In the genomic region with DNA sequence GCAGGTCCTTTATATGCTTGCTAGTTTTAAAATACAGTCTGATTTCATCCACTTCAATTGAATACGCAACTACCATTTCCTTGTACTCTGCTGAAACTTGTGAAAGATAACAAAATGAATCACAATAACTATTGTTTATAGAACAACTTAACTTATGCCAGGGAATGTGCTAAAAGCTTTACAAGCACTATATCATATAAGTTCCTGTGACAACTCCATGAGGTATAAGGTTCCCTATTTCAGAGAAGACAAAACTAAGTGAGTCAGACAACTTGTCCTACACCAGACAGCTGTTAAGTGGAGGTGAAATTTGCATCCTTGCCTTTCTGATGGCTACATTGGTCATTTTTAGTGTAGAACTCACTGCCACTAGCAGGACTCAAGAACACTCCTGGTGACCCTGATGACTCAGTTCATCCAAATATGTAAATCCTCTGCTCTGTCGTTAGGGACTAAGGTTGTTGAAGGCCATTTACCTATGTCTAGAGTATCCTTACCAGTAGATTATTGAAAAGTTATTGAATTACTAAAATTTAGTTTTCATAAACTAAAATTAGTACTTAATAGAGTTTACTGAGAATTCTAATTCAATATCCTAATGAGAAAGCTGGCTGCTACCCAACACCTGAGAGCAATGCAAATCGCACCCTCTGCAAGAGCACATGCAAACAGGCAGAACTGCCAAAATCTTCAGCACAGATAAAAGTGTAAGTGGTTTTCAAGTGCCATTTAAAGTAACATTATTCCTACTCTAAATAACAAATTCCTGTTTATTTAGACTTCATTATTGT, we compare ENCODE assay signal across 26 cellular contexts.
DNase-seq lines count a peak whose midpoint lies in the region; ATAC-seq, FAIRE-seq and TF ChIP-seq lines count a peak whose summit lies in the region.
"Had no signal": no experiment of that assay in that cellular context is flagged by ENCODE, and none has a peak within 500 bp of the region (broad histone marks: within the 10 kb centered on the region; RNA-seq: fewer than 3 reads in every experiment).

No MANE protein-coding gene starts in this region.

- H3K4me1 ChIP-seq in heart right ventricle: peaks cover 0 to 4% (median 0%) of the 10 kb centered on the region in 9 donors

- DNase-seq in DMS79 (lab: John Stamatoyannopoulos, UW) (peak; percentile 92), HPDE6-E6E7 (ENCODE audit: extremely low spot score) (peak; percentile 1), NCI-H2196 (lab: John Stamatoyannopoulos, UW; ENCODE audit: unreplicated experiment) (peak; percentile 15), frontal cortex (ENCODE audit: low spot score in 2 of 2) (no peak), heart right ventricle (no peak), ureter (ENCODE audit: low spot score) (no peak), osteocyte (ENCODE audit: extremely low spot score, unreplicated experiment) (no peak)
- DNase-seq: activated CD4-positive, alpha-beta T cell treated with anti-CD3 and anti-CD28 coated beads, Interleukin-2, amount 50 U/mL, for 48 hours; activated naive CD4-positive, alpha-beta T cell treated with anti-CD3 and anti-CD28 coated beads, Interleukin-2, amount 10 ng/mL, durations not matched to agents 7 days and 5 days; activated T-cell treated with anti-CD3 and anti-CD28 coated beads, Interleukin-2, amount 50 U/mL, for 1 hour; CD4-positive, CD25-positive, alpha-beta regulatory T cell; EL; HFFc6; mammary epithelial cell; natural killer cell; NCI-H446; posterior cingulate gyrus; SHP77 treated with DMSO at 0.1 percent for 48 hours; stimulated activated CD4-positive, alpha-beta T cell treated with anti-CD3 and anti-CD28 coated beads, Interleukin-2, amount 100 ng/mL, for 48 hours; T-helper 1 cell had no signal

- TF ChIP-seq CTCF in heart right ventricle (IDR thresholded peaks at IDR 0.05): no peak
- TF ChIP-seq CTCF in osteocyte (IDR thresholded peaks at IDR 0.05): no peak

- H3K4me3 ChIP-seq in heart right ventricle: no peak overlapping the region
- H3K4me3 ChIP-seq: hepatocyte had no signal

- no peaks in the 10 kb centered on the region for H3K4me1 Mint-ChIP-seq in osteocyte (ENCODE audit: unreplicated experiment)
- H3K4me1 Mint-ChIP-seq: activated naive CD4-positive, alpha-beta T cell treated with anti-CD3 and anti-CD28 coated beads, Interleukin-2, amount 10 ng/mL, durations not matched to agents 7 days and 5 days; CD4-positive, CD25-positive, alpha-beta regulatory T cell; natural killer cell had no signal

- no peaks in the 10 kb centered on the region for H3K27me3 ChIP-seq in heart right ventricle
- H3K27me3 ChIP-seq: hepatocyte had no signal

- no peak overlapping the region for H3K4me3 Mint-ChIP-seq in osteocyte (ENCODE audit: unreplicated experiment)
- H3K4me3 Mint-ChIP-seq: activated naive CD4-positive, alpha-beta T cell treated with anti-CD3 and anti-CD28 coated beads, Interleukin-2, amount 10 ng/mL, durations not matched to agents 7 days and 5 days; CD4-positive, CD25-positive, alpha-beta regulatory T cell; HFFc6; natural killer cell had no signal

- no peaks in the 10 kb centered on the region for H3K9me3 Mint-ChIP-seq in osteocyte (ENCODE audit: unreplicated experiment)
- H3K9me3 Mint-ChIP-seq: activated naive CD4-positive, alpha-beta T cell treated with anti-CD3 and anti-CD28 coated beads, Interleukin-2, amount 10 ng/mL, durations not matched to agents 7 days and 5 days had no signal

- H3K27me3 Mint-ChIP-seq in osteocyte (ENCODE audit: unreplicated experiment): no peaks in the 10 kb centered on the region
- H3K27me3 Mint-ChIP-seq: activated naive CD4-positive, alpha-beta T cell treated with anti-CD3 and anti-CD28 coated beads, Interleukin-2, amount 10 ng/mL, durations not matched to agents 7 days and 5 days; CD4-positive, CD25-positive, alpha-beta regulatory T cell had no signal

- FAIRE-seq in frontal cortex (lab: Jason Lieb, UNC): no peak
- FAIRE-seq: astrocyte, HepG2, keratinocyte, urothelium cell line had no signal

- no peaks in the 10 kb centered on the region for H3K36me3 Mint-ChIP-seq in osteocyte (ENCODE audit: unreplicated experiment)
- H3K36me3 Mint-ChIP-seq: activated naive CD4-positive, alpha-beta T cell treated with anti-CD3 and anti-CD28 coated beads, Interleukin-2, amount 10 ng/mL, durations not matched to agents 7 days and 5 days; CD4-positive, CD25-positive, alpha-beta regulatory T cell; natural killer cell had no signal

- 53 to 56% methylated on average over 3 of the region's 3 CpGs for WGBS in heart right ventricle, 2 donors

- H3K36me3 ChIP-seq in heart right ventricle: no peaks in the 10 kb centered on the region

- intact Hi-C loops in heart right ventricle (cut with DNase I): loop anchor here in 1 of 10 donors (10.0 kb wide), 1 partner anchor 771 kb away; no protein-coding TSS in a partner anchor

- no peaks in the 10 kb centered on the region for H3K9me3 ChIP-seq in heart right ventricle

- H3K27ac ChIP-seq in heart right ventricle: no peak overlapping the region
- H3K27ac ChIP-seq: hepatocyte had no signal

- ATAC-seq in esophagus mucosa (peak; percentile 73), heart right ventricle (no peak)
- ATAC-seq: HepG2, natural killer cell had no signal

- no peak overlapping the region for H3K27ac Mint-ChIP-seq in osteocyte (ENCODE audit: unreplicated experiment)
- H3K27ac Mint-ChIP-seq: activated naive CD4-positive, alpha-beta T cell treated with anti-CD3 and anti-CD28 coated beads, Interleukin-2, amount 10 ng/mL, durations not matched to agents 7 days and 5 days; CD4-positive, CD25-positive, alpha-beta regulatory T cell; HFFc6; natural killer cell had no signal

Comparison
In these comparisons a context has a peak if more than half of its experiments do, and no peak if none do; other contexts are left out.
1. DNase-seq: peak in DMS79 (single experiment), HPDE6-E6E7 (single experiment) and NCI-H2196 (single experiment); none in frontal cortex (0 of 2), heart right ventricle (0 of 2), ureter (single experiment) and osteocyte (single experiment).